ENCODE assay signal across 18 cellular contexts in the genomic region with DNA sequence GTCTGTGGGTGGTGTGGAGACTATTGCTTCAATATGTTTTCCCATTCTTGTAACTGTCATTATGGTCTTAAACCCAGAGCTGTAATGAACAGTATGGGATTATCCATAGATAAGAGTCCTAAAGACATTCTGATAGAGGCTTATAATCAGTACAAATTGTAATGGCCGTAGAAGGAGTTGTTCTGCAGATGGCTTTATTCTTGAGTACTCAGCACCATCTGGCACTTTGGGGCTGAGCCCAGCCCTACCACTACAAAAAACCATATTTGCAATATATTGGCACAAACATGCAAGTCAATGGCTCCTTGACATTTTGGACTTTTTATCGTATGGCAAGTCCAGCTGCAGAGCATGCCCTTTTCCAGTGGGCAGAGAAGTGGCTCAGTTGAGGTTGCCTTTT.
"Had no signal": no experiment of that assay in that cellular context is flagged by ENCODE, and none has a peak within 500 bp of the region (broad histone marks: within the 10 kb centered on the region; RNA-seq: fewer than 3 reads in every experiment).

No MANE protein-coding gene starts in this region.

- H3K27ac ChIP-seq: esophagus squamous epithelium, foreskin keratinocyte, left ventricle myocardium inferior, lower lobe of right lung, spleen, tibial artery, upper lobe of left lung, uterus had no signal

- FAIRE-seq: keratinocyte had no signal

- H3K36me3 ChIP-seq: esophagus squamous epithelium, left ventricle myocardium inferior, lower lobe of right lung, spleen, tibial artery, upper lobe of left lung, uterus had no signal

- H3K4me1 ChIP-seq: foreskin keratinocyte, left ventricle myocardium inferior, lower lobe of right lung, uterus had no signal

- H3K27me3 ChIP-seq: foreskin keratinocyte, tibial artery, upper lobe of left lung, uterus had no signal

- H3K4me3 ChIP-seq: esophagus squamous epithelium, left ventricle myocardium inferior, lower lobe of right lung, spleen, tibial artery, upper lobe of left lung, uterus had no signal

- ATAC-seq: foreskin keratinocyte; left cardiac atrium; lower lobe of right lung; natural killer cell; sciatic nerve; stimulated activated memory B cell treated with anti-CD40 and anti-IgM and Interleukin-4, amounts not matched to agents 10 μg/mL and 1 μg/mL and 100 μg/mL, for 72 hours had no signal

- H3K9me3 ChIP-seq: esophagus squamous epithelium, left ventricle myocardium inferior, lower lobe of right lung, spleen, tibial artery, upper lobe of left lung, uterus had no signal

- DNase-seq: esophagus squamous epithelium; foreskin keratinocyte; immature natural killer cell; left cardiac atrium; left ventricle myocardium inferior; lower lobe of right lung; natural killer cell; posterior cingulate gyrus; spleen; stimulated activated CD4-positive, alpha-beta T cell treated with anti-CD3 and anti-CD28 coated beads, Interleukin-15, amount 100 ng/mL, for 24 hours; stimulated activated CD4-positive, alpha-beta T cell treated with anti-CD3 and anti-CD28 coated beads, Interleukin-1b, Interleukin-23, amount 100 ng/mL, for 48 hours; stimulated activated CD4-positive, alpha-beta T cell treated with anti-CD3 and anti-CD28 coated beads, Interleukin-4, amount 100 ng/mL, for 24 hours; tibial artery; upper lobe of left lung; uterus had no signal
